ENCODE assay signal across 8 cellular contexts in genomic region chr1:33182452-33182851, GRCh38. TPM values are rescaled to one million over a fixed set of nuclear protein-coding genes. Genes with fewer than 3 reads are reported as not detected.
DNase-seq lines count a peak whose midpoint lies in the region; ATAC-seq, FAIRE-seq and TF ChIP-seq lines count a peak whose summit lies in the region.

No MANE protein-coding gene starts in this region.

- peaks cover 11 to 28% (median 26%) of the 10 kb centered on the region in 4 donors for H3K4me1 ChIP-seq in esophagus muscularis mucosa
- no peaks in the 10 kb centered on the region for H3K4me1 ChIP-seq in rectal smooth muscle tissue (ENCODE audit: control insufficient read depth, insufficient read depth, low read length)

- H3K27me3 ChIP-seq in esophagus muscularis mucosa, result no peaks in the 10 kb centered on the region
- H3K27me3 ChIP-seq in rectal smooth muscle tissue (ENCODE audit: control insufficient read depth, insufficient read depth, low read length), result no peaks in the 10 kb centered on the region

- no peak for TF ChIP-seq POLR2A in esophagus muscularis mucosa (IDR thresholded peaks at IDR 0.05; ENCODE audit: low read depth)

- H3K27ac ChIP-seq in esophagus muscularis mucosa (replicated peaks in 1 of 4) (peak overlapping the region; percentile 76 to 91 (median 84)), rectal smooth muscle tissue (ENCODE audit: low read depth, low read length) (peak overlapping the region; percentile 53)

- H3K4me3 ChIP-seq in esophagus muscularis mucosa (peak overlapping the region; percentile 73 to 95 (median 88)), rectal smooth muscle tissue (ENCODE audit: low read length) (peak overlapping the region; percentile 53)

- H3K27ac Mint-ChIP-seq in T-helper 1 cell treated with Interleukin-12 subunit alpha and Interleukin-12 subunit beta and Interleukin-4 antibody, amounts not matched to agents 30 μg/mL and 1 μg/mL, for 36 hours, result no peak overlapping the region

- peak overlapping the region; percentile 50 for H3K4me3 Mint-ChIP-seq in T-helper 1 cell treated with Interleukin-12 subunit alpha and Interleukin-12 subunit beta and Interleukin-4 antibody, amounts not matched to agents 30 μg/mL and 1 μg/mL, for 36 hours

- peaks cover 0 to 6% (median 0%) of the 10 kb centered on the region in 4 donors for H3K36me3 ChIP-seq in esophagus muscularis mucosa
- H3K36me3 ChIP-seq in rectal smooth muscle tissue (ENCODE audit: control insufficient read depth, insufficient read depth, low read length), result no peaks in the 10 kb centered on the region

- intact Hi-C loops in esophagus muscularis mucosa (cut with DNase I), result loop anchor here (5.0 kb wide), 1 partner anchor 55 kb away; no protein-coding TSS in a partner anchor

- H3K36me3 Mint-ChIP-seq in T-helper 1 cell treated with Interleukin-12 subunit alpha and Interleukin-12 subunit beta and Interleukin-4 antibody, amounts not matched to agents 30 μg/mL and 1 μg/mL, for 36 hours (ENCODE audit: low read depth), result peaks cover 1% of the 10 kb centered on the region

- no peak overlapping the region for H3K9ac ChIP-seq in rectal smooth muscle tissue (ENCODE audit: low read length)

- TF ChIP-seq CTCF in esophagus muscularis mucosa (IDR thresholded peaks at IDR 0.05), result no peak

- FAIRE-seq in urothelium cell line (lab: Jason Lieb, UNC), result no peak

- no peaks in the 10 kb centered on the region for H3K9me3 ChIP-seq in esophagus muscularis mucosa

- ATAC-seq in GM21786 (IDR thresholded peaks at IDR 0.05; ENCODE audit: unreplicated experiment) (no peak), GM21737 (IDR thresholded peaks at IDR 0.05; ENCODE audit: unreplicated experiment) (no peak)

- H3K27me3 Mint-ChIP-seq in T-helper 1 cell treated with Interleukin-12 subunit alpha and Interleukin-12 subunit beta and Interleukin-4 antibody, amounts not matched to agents 30 μg/mL and 1 μg/mL, for 36 hours (ENCODE audit: low read depth), result peaks cover 30% of the 10 kb centered on the region

- WGBS in esophagus muscularis mucosa, result 31% methylated on average over 4 of the region's 4 CpGs

- no peak for TF ChIP-seq EP300 in esophagus muscularis mucosa (IDR thresholded peaks at IDR 0.05)

- DNase-seq in T-helper 1 cell, result no peak
- peak; percentile 49 for DNase-seq in OCI-M1 (lab: John Stamatoyannopoulos, UW)
- DNase-seq in esophagus muscularis mucosa (ENCODE audit: extremely low spot score), result peak; percentile 90
- DNase-seq in urothelium cell line (ENCODE audit: low spot score), result no peak

- peaks cover 14% of the 10 kb centered on the region for H3K4me1 Mint-ChIP-seq in T-helper 1 cell treated with Interleukin-12 subunit alpha and Interleukin-12 subunit beta and Interleukin-4 antibody, amounts not matched to agents 30 μg/mL and 1 μg/mL, for 36 hours (ENCODE audit: low read depth)

- H3K9me3 Mint-ChIP-seq in T-helper 1 cell treated with Interleukin-12 subunit alpha and Interleukin-12 subunit beta and Interleukin-4 antibody, amounts not matched to agents 30 μg/mL and 1 μg/mL, for 36 hours, result no peaks in the 10 kb centered on the region

RNA-seq across cellular contexts. Expression of gene TRIM62, which starts 0.6 kb away (rescaled TPM):
- total RNA-seq in esophagus muscularis mucosa, result 1 to 10 TPM; 5.0 to 9.3 (median 7.8) TPM

Comparison
In these comparisons a context has a peak if more than half of its experiments do, and no peak if none do; other contexts are left out.
1. DNase-seq: peak in OCI-M1 (single experiment) and esophagus muscularis mucosa (single experiment); none in T-helper 1 cell (0 of 5) and urothelium cell line (single experiment).